ENCODE assay signal across 15 cellular contexts in the genomic region with DNA sequence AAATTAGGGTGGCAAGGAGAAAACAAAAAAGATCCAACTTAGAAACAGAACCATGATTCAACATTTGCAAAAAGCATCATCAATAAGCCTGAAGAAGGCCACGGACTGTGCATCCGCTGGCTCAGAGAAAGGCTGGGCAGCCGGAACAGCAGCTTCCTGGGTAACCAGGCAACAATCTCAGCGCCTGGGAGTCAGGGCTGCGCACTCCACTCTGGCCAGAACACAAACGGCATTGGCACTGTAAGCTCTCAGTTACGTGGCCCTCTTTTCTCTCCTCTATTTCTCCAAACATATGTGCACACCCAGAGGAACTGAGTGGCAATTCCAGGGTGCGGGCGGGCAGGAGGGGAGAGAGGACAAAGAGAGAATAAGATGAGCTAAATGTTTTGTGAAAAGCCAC. TPM values are rescaled to one million over a fixed set of nuclear protein-coding genes. Genes with fewer than 3 reads are reported as not detected.
A peak's percentile ranks its signal among the peaks of the same experiment; 100 is the strongest.
DNase-seq lines count a peak whose midpoint lies in the region; ATAC-seq, FAIRE-seq and TF ChIP-seq lines count a peak whose summit lies in the region.
"Had no signal": no experiment of that assay in that cellular context is flagged by ENCODE, and none has a peak within 500 bp of the region (broad histone marks: within the 10 kb centered on the region; RNA-seq: fewer than 3 reads in every experiment).

No MANE protein-coding gene starts in this region.

- H3K27me3 Mint-ChIP-seq in naive thymus-derived CD4-positive, alpha-beta T cell: no peaks in the 10 kb centered on the region
- H3K27me3 Mint-ChIP-seq: activated CD4-positive, alpha-beta T cell treated with anti-CD3 and anti-CD28 coated beads, Interleukin-2, amount 10 ng/mL, durations not matched to agents 24 days and 14 days had no signal

- intact Hi-C loops in naive thymus-derived CD4-positive, alpha-beta T cell (cut with micrococcal nuclease): no loop called here

- 86% methylated on average over 9 of the region's 9 CpGs for WGBS in A549 (ENCODE audit: missing lambda C conversion rate)
- 29 to 75% methylated on average over 2 to 9 of the region's 9 CpGs for WGBS in gastroesophageal sphincter (ENCODE audit: low coverage in 1 of 2), 2 donors
- WGBS in GM23248 (ENCODE audit: low coverage in 1 of 2, low lambda C conversion rate in 2 of 2, missing lambda C conversion rate in 2 of 2), 2 experiments: 84 to 85% methylated on average over 9 of the region's 9 CpGs

- H3K4me1 ChIP-seq in A549 (peaks cover 18% of the 10 kb centered on the region), gastroesophageal sphincter (no peaks in the 10 kb centered on the region), mucosa of rectum (ENCODE audit: control insufficient read depth in 2 of 2, insufficient read depth in 2 of 2, low read length in 2 of 2) (peaks cover 3 to 13% of the 10 kb centered on the region in 2 donors), GM23248 (ENCODE audit: insufficient read depth) (no peaks in the 10 kb centered on the region)
- H3K4me1 ChIP-seq in naive thymus-derived CD4-positive, alpha-beta T cell (ENCODE audit: control insufficient read depth in 2 of 2, insufficient read depth in 2 of 2, low read length in 2 of 2): no peaks in the 10 kb centered on the region
- H3K4me1 ChIP-seq: lower lobe of right lung had no signal

- H3K9me2 ChIP-seq in GM23248 (ENCODE audit: insufficient read depth): no peaks in the 10 kb centered on the region

- TF ChIP-seq CTCF in A549 (IDR thresholded peaks at IDR 0.05) (no peak), gastroesophageal sphincter (IDR thresholded peaks at IDR 0.05) (no peak)

- no peak for TF ChIP-seq POLR2A in A549 (IDR thresholded peaks at IDR 0.05; ENCODE audit: low read length)
- no peak for TF ChIP-seq POLR2A in gastroesophageal sphincter (IDR thresholded peaks at IDR 0.05)

- DNase-seq in A549 (ENCODE audit: low read depth in 1 of 2, low spot score in 1 of 2) (no peak), UCSD-AML1 (lab: John Stamatoyannopoulos, UW; ENCODE audit: unreplicated experiment) (peak; percentile 30), GM23248 (no peak), NCI-H446 treated with DMSO at 0.1 percent for 48 hours (lab: John Stamatoyannopoulos, UW) (no peak)
- no peak for DNase-seq in naive thymus-derived CD4-positive, alpha-beta T cell
- DNase-seq: activated CD4-positive, alpha-beta T cell treated with anti-CD3 and anti-CD28 coated beads, Interleukin-2, amount 10 ng/mL, durations not matched to agents 24 days and 14 days; GF-D8; GOT3; KG1; lower lobe of right lung had no signal

- H3K9ac ChIP-seq in mucosa of rectum (ENCODE audit: low read depth in 1 of 2, low read length in 2 of 2) (peak overlapping the region in 1 of 2 donors; percentile 28), GM23248 (no peak overlapping the region)

- H3K27ac Mint-ChIP-seq in naive thymus-derived CD4-positive, alpha-beta T cell: peak overlapping the region in 2 of 9 donors; percentile 43 to 67

- H2AFZ ChIP-seq in GM23248: no peak overlapping the region

- no peaks in the 10 kb centered on the region for H3K9me3 Mint-ChIP-seq in naive thymus-derived CD4-positive, alpha-beta T cell
- H3K9me3 Mint-ChIP-seq: activated CD4-positive, alpha-beta T cell treated with anti-CD3 and anti-CD28 coated beads, Interleukin-2, amount 10 ng/mL, durations not matched to agents 24 days and 14 days had no signal

- CTCF ChIA-PET in A549 (lab: Yijun Ruan, JAX): interaction anchor here (0.7 to 3.0 kb wide), 9 partner anchors 8 to 317 kb away, joined by 3 to 14 read pairs (median 3); a partner anchor contains a TSS
- CTCF ChIA-PET in naive thymus-derived CD4-positive, alpha-beta T cell (lab: Charles Lee): no interaction called here

- no peak overlapping the region for H3K4me3 Mint-ChIP-seq in naive thymus-derived CD4-positive, alpha-beta T cell
- H3K4me3 Mint-ChIP-seq: activated CD4-positive, alpha-beta T cell treated with anti-CD3 and anti-CD28 coated beads, Interleukin-2, amount 10 ng/mL, durations not matched to agents 24 days and 14 days had no signal

- H3K9me3 ChIP-seq in A549 (no peaks in the 10 kb centered on the region), gastroesophageal sphincter (no peaks in the 10 kb centered on the region), mucosa of rectum (ENCODE audit: control insufficient read depth in 2 of 2, low read length in 2 of 2) (no peaks in the 10 kb centered on the region), GM23248 (ENCODE audit: low read depth) (no peaks in the 10 kb centered on the region)
- no peaks in the 10 kb centered on the region for H3K9me3 ChIP-seq in naive thymus-derived CD4-positive, alpha-beta T cell (ENCODE audit: control insufficient read depth in 2 of 3, low read length in 3 of 3)
- H3K9me3 ChIP-seq: lower lobe of right lung had no signal

- H3K4me3 ChIP-seq in A549 (no peak overlapping the region), gastroesophageal sphincter (no peak overlapping the region), mucosa of rectum (ENCODE audit: low read length in 2 of 2) (no peak overlapping the region), GM23248 (no peak overlapping the region)
- H3K4me3 ChIP-seq in naive thymus-derived CD4-positive, alpha-beta T cell (ENCODE audit: low read length): no peak overlapping the region
- H3K4me3 ChIP-seq: lower lobe of right lung had no signal

- no peaks in the 10 kb centered on the region for H4K20me1 ChIP-seq in GM23248 (ENCODE audit: insufficient read depth)

- H3K4me2 ChIP-seq in A549 (peak overlapping the region; percentile 25; the same call in 1 of the 3 replicates), GM23248 (ENCODE audit: unreplicated experiment) (no peak overlapping the region)

- TF ChIP-seq EP300 in A549 (IDR thresholded peaks at IDR 0.05): no peak
- TF ChIP-seq EP300 in gastroesophageal sphincter (IDR thresholded peaks at IDR 0.05): no peak

- no peaks in the 10 kb centered on the region for H3K27me3 ChIP-seq in gastroesophageal sphincter
- H3K27me3 ChIP-seq in mucosa of rectum (ENCODE audit: control insufficient read depth in 2 of 2, insufficient read depth in 2 of 2, low read length in 2 of 2): no peaks in the 10 kb centered on the region
- no peaks in the 10 kb centered on the region for H3K27me3 ChIP-seq in naive thymus-derived CD4-positive, alpha-beta T cell (ENCODE audit: control insufficient read depth in 2 of 2, insufficient read depth in 2 of 2, low read length in 2 of 2)
- H3K27me3 ChIP-seq in GM23248 (replicated peaks; ENCODE audit: insufficient read depth): no peaks in the 10 kb centered on the region

- H3K36me3 Mint-ChIP-seq in naive thymus-derived CD4-positive, alpha-beta T cell: peaks cover 5 to 34% (median 11%) of the 10 kb centered on the region in 5 donors

- H3K27ac ChIP-seq in A549: peak overlapping the region in 1 of 2 experiments; percentile 19; a peak in 1 of 6 replicates
- H3K27ac ChIP-seq in gastroesophageal sphincter: no peak overlapping the region
- peak overlapping the region; percentile 39 to 65 for H3K27ac ChIP-seq in mucosa of rectum (ENCODE audit: low read depth in 2 of 2, low read length in 2 of 2)
- H3K27ac ChIP-seq in naive thymus-derived CD4-positive, alpha-beta T cell (ENCODE audit: low read depth, low read length): no peak overlapping the region
- H3K27ac ChIP-seq in GM23248: no peak overlapping the region
- H3K27ac ChIP-seq: lower lobe of right lung had no signal

- H3F3A ChIP-seq in GM23248 (ENCODE audit: insufficient read depth): no peaks in the 10 kb centered on the region

- POLR2A ChIA-PET in A549 (lab: Yijun Ruan, JAX): no interaction called here
- POLR2A ChIA-PET in naive thymus-derived CD4-positive, alpha-beta T cell (lab: Charles Lee): no interaction called here

- peaks cover 0 to 6% (median 4%) of the 10 kb centered on the region in 7 donors for H3K4me1 Mint-ChIP-seq in naive thymus-derived CD4-positive, alpha-beta T cell
- H3K4me1 Mint-ChIP-seq: activated CD4-positive, alpha-beta T cell treated with anti-CD3 and anti-CD28 coated beads, Interleukin-2, amount 10 ng/mL, durations not matched to agents 24 days and 14 days had no signal

- H3K79me2 ChIP-seq in GM23248 (ENCODE audit: insufficient read depth): no peaks in the 10 kb centered on the region

- no peak for FAIRE-seq in A549 (lab: Jason Lieb, UNC)

- H3K36me3 ChIP-seq in gastroesophageal sphincter: peaks cover 0 to 71% of the 10 kb centered on the region in 2 donors
- H3K36me3 ChIP-seq in mucosa of rectum (ENCODE audit: control insufficient read depth in 2 of 2, insufficient read depth in 2 of 2, low read length in 2 of 2): peaks cover 18 to 22% of the 10 kb centered on the region in 2 donors
- peaks cover 7 to 61% (median 10%) of the 10 kb centered on the region in 3 experiments for H3K36me3 ChIP-seq in naive thymus-derived CD4-positive, alpha-beta T cell (ENCODE audit: control insufficient read depth in 2 of 3, insufficient read depth in 3 of 3, low read length in 3 of 3)
- peaks cover 5% of the 10 kb centered on the region; the same call in 1 of the 2 replicates for H3K36me3 ChIP-seq in GM23248 (ENCODE audit: low read depth)

- ATAC-seq in A549: no peak
- ATAC-seq in gastroesophageal sphincter: peak; percentile 36
- no peak for ATAC-seq in naive thymus-derived CD4-positive, alpha-beta T cell
- ATAC-seq in HG03045 (IDR thresholded peaks at IDR 0.05; ENCODE audit: unreplicated experiment): no peak
- ATAC-seq: esophagus mucosa had no signal

- in situ Hi-C loops in GM23248 (cut with MboI): no loop called here

- no peak for TF ChIP-seq RAD21 in A549 (conservative IDR thresholded peaks at IDR 0.05 in 1 of 2, IDR thresholded peaks at IDR 0.05 in 1 of 2)

RNA-seq across cellular contexts. Expression of a gene that starts 6.4 kb away (rescaled TPM):
- 12.3 and 14.2 TPM in 2 replicates for polyA plus RNA-seq in A549 (2011; rRNA removed)
- 10.2 and 15.0 TPM in 2 replicates for polyA plus RNA-seq in A549 (2012; cell fraction: cytosol; rRNA removed)
- polyA plus RNA-seq in A549 (2012; cell fraction: nucleus; rRNA removed): 32.5 and 54.6 TPM in 2 replicates
- 19.4 to 25.7 TPM (median 23.4 TPM) in 3 replicates for polyA plus RNA-seq in A549 (2017; fragmentation: RNase III; extraction: RNeasy Plus Mini Kit Qiagen cat#74134 plus additional on column Dnase treatment)
- 13.2 and 13.7 TPM in 2 replicates for polyA minus RNA-seq in A549 (2011; rRNA and poly(A)+ RNA removed)
- total RNA-seq in gastroesophageal sphincter: 10 to 100 TPM; 18.8 to 30.8 (median 21.8) TPM
- total RNA-seq in naive thymus-derived CD4-positive, alpha-beta T cell: 10 to 100 TPM; 15.5 to 29.8 (median 19.9) TPM
- 10 to 100 TPM; 15.2 to 17.4 TPM for polyA plus RNA-seq in naive thymus-derived CD4-positive, alpha-beta T cell
- total RNA-seq in GM23248 (2014; rRNA removed; shearing (Covaris generic)): 25.0 and 27.6 TPM in 2 replicates
- 11.1 and 13.0 TPM in 2 replicates for polyA plus RNA-seq in GM23248 (2016; fragmentation: Nextera tagmentation; extraction: Ambion mirVana)

RNA-seq across cellular contexts. Expression of a gene that starts 15.4 kb away (rescaled TPM):
- polyA plus RNA-seq in A549 (2011; rRNA removed) (not detected in 2 replicates), A549 (2017; fragmentation: RNase III; extraction: RNeasy Plus Mini Kit Qiagen cat#74134 plus additional on column Dnase treatment) (0.18 TPM in 1 of 3 replicates, not detected in the others), GM23248 (2016; fragmentation: Nextera tagmentation; extraction: Ambion mirVana) (not detected in 2 replicates)
- polyA plus RNA-seq in A549 (2012; cell fraction: cytosol; rRNA removed): not detected in 2 replicates
- polyA plus RNA-seq in A549 (2012; cell fraction: nucleus; rRNA removed): not detected in 2 replicates
- polyA minus RNA-seq in A549 (2011; rRNA and poly(A)+ RNA removed): not detected in 2 replicates
- not detected for total RNA-seq in gastroesophageal sphincter
- not detected for total RNA-seq in naive thymus-derived CD4-positive, alpha-beta T cell
- polyA plus RNA-seq in naive thymus-derived CD4-positive, alpha-beta T cell: not detected
- total RNA-seq in GM23248 (2014; rRNA removed; shearing (Covaris generic)): not detected in 2 replicates
- total RNA-seq: activated CD4-positive, alpha-beta T cell treated with anti-CD3 and anti-CD28 coated beads, Interleukin-2, amount 10 ng/mL, durations not matched to agents 24 days and 14 days; esophagus mucosa; lower lobe of right lung had no signal
- polyA plus RNA-seq: BJ had no signal

RNA-seq across cellular contexts. Expression of a gene that starts 19.8 kb away (rescaled TPM):
- polyA plus RNA-seq in A549 (2011; rRNA removed) (0.24 and 0.25 TPM in 2 replicates), A549 (2017; fragmentation: RNase III; extraction: RNeasy Plus Mini Kit Qiagen cat#74134 plus additional on column Dnase treatment) (0.37 to 0.40 TPM (median 0.39 TPM) in 3 replicates), GM23248 (2016; fragmentation: Nextera tagmentation; extraction: Ambion mirVana) (not detected in 2 replicates)
- 0.65 and 0.91 TPM in 2 replicates for polyA plus RNA-seq in A549 (2012; cell fraction: cytosol; rRNA removed)
- polyA plus RNA-seq in A549 (2012; cell fraction: nucleus; rRNA removed): 2.0 TPM in 2 replicates
- polyA minus RNA-seq in A549 (2011; rRNA and poly(A)+ RNA removed): 0.68 and 0.74 TPM in 2 replicates
- total RNA-seq in gastroesophageal sphincter: under 1 TPM in 3 of 4 donors, not detected in 1; 0.16 to 0.27 (median 0.17) TPM
- total RNA-seq in naive thymus-derived CD4-positive, alpha-beta T cell: under 1 TPM in 3 of 5 experiments, not detected in 2; 0.12 to 0.24 (median 0.16) TPM
- under 1 TPM in 1 of 2 donors, not detected in 1; 0.07 TPM for polyA plus RNA-seq in naive thymus-derived CD4-positive, alpha-beta T cell
- not detected in 2 replicates for total RNA-seq in GM23248 (2014; rRNA removed; shearing (Covaris generic))
- total RNA-seq: esophagus mucosa had no signal

RNA-seq across cellular contexts. Expression of a gene that starts 45.9 kb away (rescaled TPM):
- polyA plus RNA-seq in A549 (2011; rRNA removed) (171 and 179 TPM in 2 replicates), A549 (2017; fragmentation: RNase III; extraction: RNeasy Plus Mini Kit Qiagen cat#74134 plus additional on column Dnase treatment) (217 to 229 TPM (median 222 TPM) in 3 replicates), GM23248 (2016; fragmentation: Nextera tagmentation; extraction: Ambion mirVana) (123 and 124 TPM in 2 replicates)
- polyA plus RNA-seq in A549 (2012; cell fraction: cytosol; rRNA removed): 325 and 406 TPM in 2 replicates
- polyA plus RNA-seq in A549 (2012; cell fraction: nucleus; rRNA removed): 250 and 251 TPM in 2 replicates
- polyA minus RNA-seq in A549 (2011; rRNA and poly(A)+ RNA removed): 96.3 and 96.5 TPM in 2 replicates
- 100 to 1,000 TPM in 3 of 4 donors, 10 to 100 TPM in 1; 91.7 to 122 (median 108) TPM for total RNA-seq in gastroesophageal sphincter
- total RNA-seq in naive thymus-derived CD4-positive, alpha-beta T cell: 10 to 100 TPM; 72.0 to 95.2 (median 75.4) TPM
- 10 to 100 TPM; 56.6 to 63.2 TPM for polyA plus RNA-seq in naive thymus-derived CD4-positive, alpha-beta T cell
- total RNA-seq in GM23248 (2014; rRNA removed; shearing (Covaris generic)): 97.5 and 128 TPM in 2 replicates

Comparison
In these comparisons a context has a peak if more than half of its experiments do, and no peak if none do; other contexts are left out.
1. H3K27ac ChIP-seq: peak in mucosa of rectum (2 of 2); none in gastroesophageal sphincter (0 of 4), naive thymus-derived CD4-positive, alpha-beta T cell (single experiment) and GM23248 (single experiment).